34 cellular contexts compared by ENCODE assay signal in the genomic region with DNA sequence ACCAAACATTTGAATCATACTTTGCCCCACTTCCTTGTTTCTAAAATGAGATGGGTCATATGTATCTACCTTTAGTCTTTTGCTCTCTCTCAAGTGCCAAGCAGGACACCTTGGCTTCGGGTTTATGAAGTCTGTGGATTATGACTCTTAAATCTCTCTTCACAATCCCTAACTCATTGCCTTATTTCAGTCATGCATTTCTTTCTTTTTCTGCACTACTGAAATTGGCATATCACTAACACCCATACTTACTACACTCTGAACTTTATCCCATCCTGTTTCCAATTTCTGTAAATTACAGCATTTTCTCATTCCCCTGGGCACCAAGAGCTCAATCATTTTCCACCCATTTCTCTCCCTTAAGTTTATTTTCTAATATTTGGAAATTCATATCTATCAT. TPM values are rescaled to one million over a fixed set of nuclear protein-coding genes. Genes with fewer than 3 reads are reported as not detected.
"Had no signal": no experiment of that assay in that cellular context is flagged by ENCODE, and none has a peak within 500 bp of the region (broad histone marks: within the 10 kb centered on the region; RNA-seq: fewer than 3 reads in every experiment).

No MANE protein-coding gene starts in this region.

- H3K36me3 ChIP-seq: adrenal gland, cardiac muscle cell, colonic mucosa had no signal

- H3K27me3 ChIP-seq: adrenal gland, body of pancreas, cardiac muscle cell, colonic mucosa, dorsolateral prefrontal cortex, esophagus muscularis mucosa, gastroesophageal sphincter, heart right ventricle had no signal

- DNase-seq: activated CD4-positive, alpha-beta memory T cell treated with anti-CD3 and anti-CD28 coated beads for 36 hours; activated CD4-positive, alpha-beta T cell treated with anti-CD3 and anti-CD28 coated beads for 36 hours; activated CD4-positive, alpha-beta T cell treated with anti-CD3 and anti-CD28 coated beads, Interleukin-2, amount 10 ng/mL, durations not matched to agents 24 days and 14 days; activated CD4-positive, CD25-positive, alpha-beta regulatory T cell; activated CD4-positive, CD25-positive, alpha-beta regulatory T cell treated with anti-CD3 and anti-CD28 coated beads, Interleukin-2, amount 50 U/mL, for 72 hours; activated CD8-positive, alpha-beta memory T cell treated with anti-CD3 and anti-CD28 coated beads, Interleukin-2, amount 10 ng/mL, durations not matched to agents 7 days and 5 days; activated CD8-positive, alpha-beta memory T cell treated with anti-CD3 and anti-CD28 coated beads, Interleukin-2, amount 50 U/mL, for 4 hours; activated CD8-positive, alpha-beta T cell treated with anti-CD3 and anti-CD28 coated beads, Interleukin-2, amount 10 ng/mL, durations not matched to agents 7 days and 5 days; activated effector memory CD4-positive, alpha-beta T cell treated with Interleukin-2 at 50 U/mL for 16 hours; activated gamma-delta T cell treated with Interleukin-2 at 50 U/mL for 16 hours; activated naive CD4-positive, alpha-beta T cell treated with anti-CD3 and anti-CD28 coated beads, Interleukin-2, amount 50 U/mL, for 16 hours; activated naive CD4-positive, alpha-beta T cell treated with Interleukin-2 at 50 U/mL for 16 hours; activated T-cell treated with anti-CD3 and anti-CD28 coated beads, Interleukin-2, amount 50 U/mL, for 1 hour; adrenal gland; amygdala; aorta; body of pancreas; central memory CD4-positive, alpha-beta T cell; cerebellar nuclear complex; colonic mucosa; dorsolateral prefrontal cortex; effector memory CD4-positive, alpha-beta T cell; endodermal cell; erythroblast; foreskin melanocyte; heart right ventricle; T-helper 2 cell had no signal

- H3K4me1 Mint-ChIP-seq: activated CD4-positive, alpha-beta T cell treated with anti-CD3 and anti-CD28 coated beads for 36 hours; activated CD4-positive, alpha-beta T cell treated with anti-CD3 and anti-CD28 coated beads, Interleukin-2, amount 10 ng/mL, durations not matched to agents 24 days and 14 days; activated CD8-positive, alpha-beta memory T cell treated with anti-CD3 and anti-CD28 coated beads, Interleukin-2, amount 10 ng/mL, durations not matched to agents 7 days and 5 days; activated T-helper 17 cell treated with anti-CD3 and anti-CD28 coated beads, Interleukin-2, amount 50 U/mL, for 72 hours; endodermal cell had no signal

- H3K27me3 Mint-ChIP-seq: activated CD4-positive, alpha-beta memory T cell treated with anti-CD3 and anti-CD28 coated beads for 36 hours; activated CD4-positive, alpha-beta T cell treated with anti-CD3 and anti-CD28 coated beads for 36 hours; dendritic cell treated with granulocyte-macrophage colony-stimulating factor and Interleukin-4, amounts not matched to agents 40 ng/mL and 50 ng/mL, for 4 days had no signal

- H3K9me3 Mint-ChIP-seq: activated CD4-positive, alpha-beta memory T cell treated with anti-CD3 and anti-CD28 coated beads for 36 hours; activated CD4-positive, alpha-beta T cell treated with anti-CD3 and anti-CD28 coated beads, Interleukin-2, amount 10 ng/mL, durations not matched to agents 24 days and 14 days; activated T-helper 17 cell treated with anti-CD3 and anti-CD28 coated beads, Interleukin-2, amount 50 U/mL, for 72 hours; dendritic cell treated with granulocyte-macrophage colony-stimulating factor and Interleukin-4, amounts not matched to agents 40 ng/mL and 50 ng/mL, for 4 days; endodermal cell had no signal

- H3K9me3 ChIP-seq: adrenal gland, body of pancreas, colonic mucosa, esophagus muscularis mucosa, gastroesophageal sphincter, heart right ventricle had no signal

- H3K4me3 ChIP-seq: adrenal gland, body of pancreas, cardiac muscle cell, colonic mucosa, dorsolateral prefrontal cortex, esophagus muscularis mucosa, gastroesophageal sphincter, heart right ventricle had no signal

- ATAC-seq: activated CD4-positive, alpha-beta T cell treated with anti-CD3 and anti-CD28 coated beads for 36 hours; activated CD8-positive, alpha-beta memory T cell treated with anti-CD3 and anti-CD28 coated beads, Interleukin-2, amount 10 ng/mL, durations not matched to agents 7 days and 5 days; activated CD8-positive, alpha-beta T cell treated with anti-CD3 and anti-CD28 coated beads, Interleukin-2, amount 10 ng/mL, durations not matched to agents 7 days and 5 days; activated T-helper 17 cell treated with anti-CD3 and anti-CD28 coated beads, Interleukin-2, amount 50 U/mL, for 72 hours; body of pancreas; gastroesophageal sphincter; heart right ventricle had no signal

- H3K4me1 ChIP-seq: adrenal gland, colonic mucosa, esophagus muscularis mucosa, gastroesophageal sphincter, heart right ventricle had no signal

- H3K36me3 Mint-ChIP-seq: activated CD4-positive, alpha-beta memory T cell treated with anti-CD3 and anti-CD28 coated beads for 36 hours; activated CD8-positive, alpha-beta memory T cell treated with anti-CD3 and anti-CD28 coated beads, Interleukin-2, amount 10 ng/mL, durations not matched to agents 7 days and 5 days; activated naive CD8-positive, alpha-beta T cell had no signal

- H3K27ac Mint-ChIP-seq: activated CD4-positive, alpha-beta memory T cell treated with anti-CD3 and anti-CD28 coated beads for 36 hours; activated CD4-positive, alpha-beta T cell treated with anti-CD3 and anti-CD28 coated beads for 36 hours; activated CD4-positive, alpha-beta T cell treated with anti-CD3 and anti-CD28 coated beads, Interleukin-2, amount 10 ng/mL, durations not matched to agents 24 days and 14 days; activated CD8-positive, alpha-beta memory T cell treated with anti-CD3 and anti-CD28 coated beads, Interleukin-2, amount 10 ng/mL, durations not matched to agents 7 days and 5 days; activated CD8-positive, alpha-beta T cell treated with anti-CD3 and anti-CD28 coated beads, Interleukin-2, amount 10 ng/mL, durations not matched to agents 7 days and 5 days; activated naive CD8-positive, alpha-beta T cell; activated T-helper 17 cell treated with anti-CD3 and anti-CD28 coated beads, Interleukin-2, amount 50 U/mL, for 72 hours; dendritic cell treated with granulocyte-macrophage colony-stimulating factor and Interleukin-4, amounts not matched to agents 40 ng/mL and 50 ng/mL, for 4 days; endodermal cell had no signal

- H3K4me3 Mint-ChIP-seq: activated CD4-positive, alpha-beta memory T cell treated with anti-CD3 and anti-CD28 coated beads for 36 hours; activated CD4-positive, alpha-beta T cell treated with anti-CD3 and anti-CD28 coated beads for 36 hours; activated CD4-positive, alpha-beta T cell treated with anti-CD3 and anti-CD28 coated beads, Interleukin-2, amount 10 ng/mL, durations not matched to agents 24 days and 14 days; activated CD8-positive, alpha-beta memory T cell treated with anti-CD3 and anti-CD28 coated beads, Interleukin-2, amount 10 ng/mL, durations not matched to agents 7 days and 5 days; activated CD8-positive, alpha-beta T cell treated with anti-CD3 and anti-CD28 coated beads, Interleukin-2, amount 10 ng/mL, durations not matched to agents 7 days and 5 days; activated naive CD8-positive, alpha-beta T cell; activated T-helper 17 cell treated with anti-CD3 and anti-CD28 coated beads, Interleukin-2, amount 50 U/mL, for 72 hours; dendritic cell treated with granulocyte-macrophage colony-stimulating factor and Interleukin-4, amounts not matched to agents 40 ng/mL and 50 ng/mL, for 4 days; endodermal cell had no signal

- H3K27ac ChIP-seq: adrenal gland, body of pancreas, cardiac muscle cell, colonic mucosa, dorsolateral prefrontal cortex, esophagus muscularis mucosa, gastroesophageal sphincter, heart right ventricle had no signal

RNA-seq across cellular contexts. Expression of a gene that starts 42.0 kb away (rescaled TPM):
- total RNA-seq: activated CD4-positive, alpha-beta memory T cell treated with anti-CD3 and anti-CD28 coated beads for 36 hours; activated CD4-positive, alpha-beta T cell treated with anti-CD3 and anti-CD28 coated beads for 36 hours; activated CD8-positive, alpha-beta memory T cell treated with anti-CD3 and anti-CD28 coated beads for 36 hours; activated CD8-positive, alpha-beta memory T cell treated with anti-CD3 and anti-CD28 coated beads, Interleukin-2, amount 10 ng/mL, durations not matched to agents 7 days and 5 days; activated CD8-positive, alpha-beta T cell treated with anti-CD3 and anti-CD28 coated beads, Interleukin-2, amount 10 ng/mL, durations not matched to agents 7 days and 5 days; endodermal cell had no signal
